In the genomic region with DNA sequence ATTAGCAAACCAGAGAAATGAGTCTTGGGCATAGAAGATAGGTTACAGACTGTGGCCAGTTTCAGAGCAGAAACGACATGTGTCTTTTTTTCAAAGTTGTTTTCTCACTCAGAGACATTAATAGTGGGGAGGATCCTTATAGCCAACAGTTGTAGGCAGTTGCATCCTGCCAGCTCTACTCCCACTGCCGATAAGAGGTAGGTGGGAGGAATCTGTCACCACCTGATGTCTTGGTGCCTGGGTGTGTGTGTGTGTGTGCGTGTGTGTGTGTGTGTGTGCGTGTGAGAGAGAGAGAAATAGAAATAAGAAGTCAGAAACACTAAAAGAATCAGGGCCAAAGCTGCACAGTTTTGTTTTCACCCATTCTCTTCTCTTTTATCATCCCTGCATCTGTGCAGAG, we compare ENCODE assay signal across 22 cellular contexts.
DNase-seq lines count a peak whose midpoint lies in the region; ATAC-seq and TF ChIP-seq lines count a peak whose summit lies in the region.
"Had no signal": no experiment of that assay in that cellular context is flagged by ENCODE, and none has a peak within 500 bp of the region (broad histone marks: within the 10 kb centered on the region; RNA-seq: fewer than 3 reads in every experiment).

No MANE protein-coding gene starts in this region.

- no peaks in the 10 kb centered on the region for H3K27me3 ChIP-seq in cardiac muscle cell
- H3K27me3 ChIP-seq in right cardiac atrium (ENCODE audit: control insufficient read depth, insufficient read depth): no peaks in the 10 kb centered on the region
- H3K27me3 ChIP-seq in ovary: no peaks in the 10 kb centered on the region
- H3K27me3 ChIP-seq in colonic mucosa: no peaks in the 10 kb centered on the region
- H3K27me3 ChIP-seq: BE2C had no signal

- H3K4me3 ChIP-seq in cardiac muscle cell (no peak overlapping the region), right cardiac atrium (ENCODE audit: low read length) (no peak overlapping the region), ovary (no peak overlapping the region), colonic mucosa (no peak overlapping the region)

- intact Hi-C loops in right cardiac atrium (cut with DNase I) (no loop called here), ovary (cut with DNase I) (no loop called here), colonic mucosa (cut with DNase I) (no loop called here)

- H3K4me1 ChIP-seq in cardiac muscle cell (ENCODE audit: low read depth) (peaks cover 3% of the 10 kb centered on the region), right cardiac atrium (ENCODE audit: control insufficient read depth, insufficient read depth, low read length) (no peaks in the 10 kb centered on the region), ovary (ENCODE audit: insufficient read depth) (no peaks in the 10 kb centered on the region), colonic mucosa (no peaks in the 10 kb centered on the region)
- H3K4me1 ChIP-seq: BE2C had no signal

- peaks cover 62% of the 10 kb centered on the region for H3K36me3 ChIP-seq in cardiac muscle cell
- no peaks in the 10 kb centered on the region for H3K36me3 ChIP-seq in ovary
- no peaks in the 10 kb centered on the region for H3K36me3 ChIP-seq in colonic mucosa
- H3K36me3 ChIP-seq: BE2C had no signal

- DNase-seq in caudate nucleus (lab: John Stamatoyannopoulos, UW): peak in 32 of 61 donors; percentile 3 to 86 (median 30)
- DNase-seq in cardiac muscle cell (ENCODE audit: low read depth in 1 of 2, low spot score in 1 of 2): peak in 1 of 2 donors; percentile 7
- no peak for DNase-seq in right cardiac atrium
- peak; percentile 61 for DNase-seq in putamen (ENCODE audit: low spot score)
- no peak for DNase-seq in ovary
- DNase-seq in midbrain (lab: John Stamatoyannopoulos, UW): no peak
- DNase-seq in DMS153 treated with DMSO at 0.1 percent for 48 hours (lab: John Stamatoyannopoulos, UW; ENCODE audit: unreplicated experiment): no peak
- no peak for DNase-seq in colonic mucosa
- DNase-seq: BE2C; Calu3; CD8-positive, alpha-beta memory T cell; DMS153; Karpas-422; NCI-H1092; NCI-H1436; NCI-H187 treated with DMSO at 0.1 percent for 48 hours; NCI-H2107; NCI-H524 treated with DMSO at 0.1 percent for 48 hours; NCI-H774; RPMI8226; SHP77 treated with DMSO at 0.1 percent for 48 hours had no signal

- H3K9me3 ChIP-seq in cardiac muscle cell (ENCODE audit: low read depth): no peaks in the 10 kb centered on the region
- H3K9me3 ChIP-seq in right cardiac atrium (ENCODE audit: control insufficient read depth, low read length): no peaks in the 10 kb centered on the region
- H3K9me3 ChIP-seq in ovary: no peaks in the 10 kb centered on the region
- no peaks in the 10 kb centered on the region for H3K9me3 ChIP-seq in colonic mucosa
- H3K9me3 ChIP-seq: BE2C had no signal

- no peak overlapping the region for H3K9ac ChIP-seq in colonic mucosa (ENCODE audit: low read depth in 2 of 2, low read length in 2 of 2)

- no peak overlapping the region for H3K27ac ChIP-seq in caudate nucleus (ENCODE audit: low read depth, low read length)
- peak overlapping the region; percentile 26 for H3K27ac ChIP-seq in cardiac muscle cell
- no peak overlapping the region for H3K27ac ChIP-seq in right cardiac atrium (ENCODE audit: low read length)
- no peak overlapping the region for H3K27ac ChIP-seq in ovary
- H3K27ac ChIP-seq in colonic mucosa: no peak overlapping the region

- no peak for TF ChIP-seq POLR2A in ovary (IDR thresholded peaks at IDR 0.05)

- peak; percentile 49 to 65 for ATAC-seq in right cardiac atrium
- ATAC-seq: HepG2 had no signal

- 35% methylated on average over 4 of the region's 4 CpGs for WGBS in right cardiac atrium
- 27 to 32% (median 28%) methylated on average over 4 of the region's 4 CpGs for WGBS in ovary, 3 donors

- no peak for TF ChIP-seq EP300 in ovary (IDR thresholded peaks at IDR 0.05)

- TF ChIP-seq CTCF in cardiac muscle cell (IDR thresholded peaks at IDR 0.05; ENCODE audit: low read depth, low read length) (no peak), ovary (IDR thresholded peaks at IDR 0.05) (no peak), colonic mucosa (IDR thresholded peaks at IDR 0.05) (no peak)

Comparison
In these comparisons a context has a peak if more than half of its experiments do, and no peak if none do; other contexts are left out.
1. DNase-seq: peak in caudate nucleus (32 of 61) and putamen (single experiment); none in right cardiac atrium (0 of 3), ovary (0 of 5), midbrain (single experiment), DMS153 treated with DMSO at 0.1 percent for 48 hours (single experiment) and colonic mucosa (single experiment).